Comparison of ENCODE assay signal across 25 cellular contexts in genomic region chrX:144627947-144628346, GRCh38.
"Had no signal": no experiment of that assay in that cellular context is flagged by ENCODE, and none has a peak within 500 bp of the region (broad histone marks: within the 10 kb centered on the region; RNA-seq: fewer than 3 reads in every experiment).

No MANE protein-coding gene starts in this region.

- ATAC-seq: activated CD4-positive, alpha-beta T cell treated with anti-CD3 and anti-CD28 coated beads for 36 hours; activated CD8-positive, alpha-beta memory T cell treated with anti-CD3 and anti-CD28 coated beads, Interleukin-2, amount 10 ng/mL, durations not matched to agents 7 days and 5 days; activated CD8-positive, alpha-beta T cell treated with anti-CD3 and anti-CD28 coated beads, Interleukin-2, amount 10 ng/mL, durations not matched to agents 7 days and 5 days; activated naive CD8-positive, alpha-beta T cell treated with anti-CD3 and anti-CD28 coated beads, Interleukin-2, amount 50 U/mL, for 24 hours; gastrocnemius medialis; left colon; natural killer cell; right cardiac atrium; stimulated activated naive B cell treated with anti-CD40 and anti-IgM and Interleukin-4, amounts not matched to agents 10 μg/mL and 1 μg/mL and 100 μg/mL, for 72 hours; upper lobe of right lung had no signal

- H3K4me2 ChIP-seq: hepatocyte had no signal

- H3K36me3 ChIP-seq: esophagus squamous epithelium, gastrocnemius medialis, stomach, thyroid gland, upper lobe of right lung had no signal

- H3K4me3 Mint-ChIP-seq: activated CD4-positive, alpha-beta T cell treated with anti-CD3 and anti-CD28 coated beads for 36 hours; activated CD8-positive, alpha-beta memory T cell treated with anti-CD3 and anti-CD28 coated beads, Interleukin-2, amount 10 ng/mL, durations not matched to agents 7 days and 5 days; activated CD8-positive, alpha-beta T cell treated with anti-CD3 and anti-CD28 coated beads, Interleukin-2, amount 10 ng/mL, durations not matched to agents 7 days and 5 days; activated naive CD4-positive, alpha-beta T cell treated with anti-CD3 and anti-CD28 coated beads, Interleukin-2, amount 50 U/mL, for 24 hours; activated naive CD8-positive, alpha-beta T cell treated with anti-CD3 and anti-CD28 coated beads, Interleukin-2, amount 50 U/mL, for 24 hours; endodermal cell; natural killer cell; stimulated activated naive B cell treated with anti-CD40 and anti-IgM and Interleukin-4, amounts not matched to agents 10 μg/mL and 1 μg/mL and 100 μg/mL, for 72 hours had no signal

- H3K4me1 ChIP-seq: esophagus squamous epithelium, gastrocnemius medialis, stomach, thyroid gland, upper lobe of right lung had no signal

- H3K27me3 Mint-ChIP-seq: activated CD4-positive, alpha-beta T cell treated with anti-CD3 and anti-CD28 coated beads for 36 hours; activated CD8-positive, alpha-beta memory T cell treated with anti-CD3 and anti-CD28 coated beads, Interleukin-2, amount 10 ng/mL, durations not matched to agents 7 days and 5 days; activated naive CD4-positive, alpha-beta T cell treated with anti-CD3 and anti-CD28 coated beads, Interleukin-2, amount 50 U/mL, for 24 hours; activated naive CD8-positive, alpha-beta T cell treated with anti-CD3 and anti-CD28 coated beads, Interleukin-2, amount 50 U/mL, for 24 hours; stimulated activated naive B cell treated with anti-CD40 and anti-IgM and Interleukin-4, amounts not matched to agents 10 μg/mL and 1 μg/mL and 100 μg/mL, for 72 hours had no signal

- H3K9me3 ChIP-seq: esophagus squamous epithelium, gastrocnemius medialis, stomach, thyroid gland, upper lobe of right lung had no signal

- H3K4me1 Mint-ChIP-seq: activated CD4-positive, alpha-beta T cell treated with anti-CD3 and anti-CD28 coated beads for 36 hours; activated CD8-positive, alpha-beta memory T cell treated with anti-CD3 and anti-CD28 coated beads, Interleukin-2, amount 10 ng/mL, durations not matched to agents 7 days and 5 days; activated naive CD4-positive, alpha-beta T cell treated with anti-CD3 and anti-CD28 coated beads, Interleukin-2, amount 50 U/mL, for 24 hours; activated naive CD8-positive, alpha-beta T cell treated with anti-CD3 and anti-CD28 coated beads, Interleukin-2, amount 50 U/mL, for 24 hours; endodermal cell; natural killer cell; stimulated activated naive B cell treated with anti-CD40 and anti-IgM and Interleukin-4, amounts not matched to agents 10 μg/mL and 1 μg/mL and 100 μg/mL, for 72 hours had no signal

- DNase-seq: activated CD4-positive, alpha-beta T cell treated with anti-CD3 and anti-CD28 coated beads for 36 hours; activated CD4-positive, CD25-positive, alpha-beta regulatory T cell; activated CD8-positive, alpha-beta memory T cell treated with anti-CD3 and anti-CD28 coated beads, Interleukin-2, amount 10 ng/mL, durations not matched to agents 7 days and 5 days; activated CD8-positive, alpha-beta T cell treated with anti-CD3 and anti-CD28 coated beads, Interleukin-2, amount 10 ng/mL, durations not matched to agents 7 days and 5 days; activated naive CD8-positive, alpha-beta T cell treated with anti-CD3 and anti-CD28 coated beads, Interleukin-2, amount 50 U/mL, for 24 hours; activated T-cell treated with anti-CD3 and anti-CD28 coated beads, Interleukin-2, amount 50 U/mL, for 48 hours; endodermal cell; esophagus squamous epithelium; gastrocnemius medialis; glutamatergic neuron; islet precursor cell; left colon; mesendoderm; natural killer cell; posterior cingulate gyrus; right cardiac atrium; stimulated activated CD4-positive, alpha-beta T cell treated with anti-CD3 and anti-CD28 coated beads, Interleukin-15, amount 100 ng/mL, for 24 hours; stimulated activated CD4-positive, alpha-beta T cell treated with anti-CD3 and anti-CD28 coated beads, Interleukin-2, amount 100 ng/mL, for 24 hours; stimulated activated naive B cell treated with anti-CD40 and anti-IgM and Interleukin-4, amounts not matched to agents 10 μg/mL and 1 μg/mL and 100 μg/mL, for 72 hours; stomach; thyroid gland; upper lobe of right lung had no signal

- H3K27ac ChIP-seq: esophagus squamous epithelium, gastrocnemius medialis, hepatocyte, stomach, thyroid gland, upper lobe of right lung had no signal

- H3K27ac Mint-ChIP-seq: activated CD4-positive, alpha-beta T cell treated with anti-CD3 and anti-CD28 coated beads for 36 hours; activated CD8-positive, alpha-beta memory T cell treated with anti-CD3 and anti-CD28 coated beads, Interleukin-2, amount 10 ng/mL, durations not matched to agents 7 days and 5 days; activated CD8-positive, alpha-beta T cell treated with anti-CD3 and anti-CD28 coated beads, Interleukin-2, amount 10 ng/mL, durations not matched to agents 7 days and 5 days; activated naive CD4-positive, alpha-beta T cell treated with anti-CD3 and anti-CD28 coated beads, Interleukin-2, amount 50 U/mL, for 24 hours; activated naive CD8-positive, alpha-beta T cell treated with anti-CD3 and anti-CD28 coated beads, Interleukin-2, amount 50 U/mL, for 24 hours; activated T-helper 2 cell treated with anti-CD3 and anti-CD28 coated beads, Interferon-gamma antibody, Interleukin-2, Interleukin-4, amounts not matched to agents 10 μg/mL and 5 μg/mL and 100 μg/mL, durations not matched to agents 14 hours and 24 hours and 36 hours; endodermal cell; natural killer cell; stimulated activated naive B cell treated with anti-CD40 and anti-IgM and Interleukin-4, amounts not matched to agents 10 μg/mL and 1 μg/mL and 100 μg/mL, for 72 hours had no signal

- H3K79me2 ChIP-seq: hepatocyte had no signal

- H3K4me3 ChIP-seq: esophagus squamous epithelium, gastrocnemius medialis, hepatocyte, stomach, thyroid gland, upper lobe of right lung had no signal

- H3K36me3 Mint-ChIP-seq: activated CD8-positive, alpha-beta memory T cell treated with anti-CD3 and anti-CD28 coated beads, Interleukin-2, amount 10 ng/mL, durations not matched to agents 7 days and 5 days; activated naive CD4-positive, alpha-beta T cell treated with anti-CD3 and anti-CD28 coated beads, Interleukin-2, amount 50 U/mL, for 24 hours; natural killer cell; stimulated activated naive B cell treated with anti-CD40 and anti-IgM and Interleukin-4, amounts not matched to agents 10 μg/mL and 1 μg/mL and 100 μg/mL, for 72 hours had no signal

- H2AFZ ChIP-seq: hepatocyte had no signal

- H3K27me3 ChIP-seq: esophagus squamous epithelium, gastrocnemius medialis, hepatocyte, stomach, thyroid gland, upper lobe of right lung had no signal
